17 cellular contexts compared by ENCODE assay signal in genomic region chr2:88540346-88540745, GRCh38.
DNase-seq lines count a peak whose midpoint lies in the region; ATAC-seq and TF ChIP-seq lines count a peak whose summit lies in the region.
"Had no signal": no experiment of that assay in that cellular context is flagged by ENCODE, and none has a peak within 500 bp of the region (broad histone marks: within the 10 kb centered on the region; RNA-seq: fewer than 3 reads in every experiment).

No MANE protein-coding gene starts in this region.

- H3K27ac Mint-ChIP-seq in MCF 10A (ENCODE audit: low read depth, unreplicated experiment) (no peak overlapping the region), WTC11 (0 out of 2 replicates have a peak overlapping the region, but pooled peaks have one; percentile 11), Caco-2 (ENCODE audit: unreplicated experiment) (no peak overlapping the region)
- H3K27ac Mint-ChIP-seq in activated T-cell treated with anti-CD3 and anti-CD28 coated beads, Interleukin-2, amount 50 U/mL, for 72 hours = no peak overlapping the region
- H3K27ac Mint-ChIP-seq: natural killer cell treated with Interleukin-12 subunit alpha and Interleukin-12 subunit beta and Interleukin-15 and Interleukin-18, amount 100 ng/mL, for 72 hours; stimulated activated naive B cell treated with anti-CD40 and anti-IgM and Interleukin-4, amounts not matched to agents 10 μg/mL and 1 μg/mL and 100 μg/mL, for 72 hours had no signal

- CTCF ChIA-PET in MCF 10A (lab: Yijun Ruan, JAX) (interaction anchor here (0.6 to 1.0 kb wide), 2 partner anchors 11 to 14 kb away, joined by 3 to 5 read pairs; no protein-coding TSS in a partner anchor), WTC11 (lab: Charles Lee) (no interaction called here), Caco-2 (lab: Charles Lee) (no interaction called here)

- intact Hi-C loops in MCF 10A (cut with micrococcal nuclease) (no loop called here), breast epithelium (cut with DNase I; ENCODE audit: low total_unique reads) (no loop called here), Caco-2 (cut with micrococcal nuclease; ENCODE audit: unreplicated experiment) (no loop called here)

- H3K36me3 ChIP-seq in breast epithelium (no peaks in the 10 kb centered on the region), Caco-2 (ENCODE audit: control insufficient read depth, insufficient read depth, low read length) (no peaks in the 10 kb centered on the region)
- H3K36me3 ChIP-seq: lower lobe of right lung, right lobe of liver had no signal

- no peak for TF ChIP-seq CTCF in MCF 10A (IDR thresholded peaks at IDR 0.05; ENCODE audit: unreplicated experiment)
- TF ChIP-seq CTCF in breast epithelium (IDR thresholded peaks at IDR 0.05) = no peak
- no peak for TF ChIP-seq CTCF in WTC11 (IDR thresholded peaks at IDR 0.05)
- TF ChIP-seq CTCF in fibroblast of pulmonary artery (IDR thresholded peaks at IDR 0.05; ENCODE audit: low read length, missing control alignments) = no peak
- TF ChIP-seq CTCF in Caco-2 (IDR thresholded peaks at IDR 0.05; ENCODE audit: insufficient read depth in 1 of 2, low read depth in 1 of 2, low read length in 1 of 2, severe bottlenecking in 1 of 2, unreplicated experiment in 1 of 2) = no peak

- H3K9me3 Mint-ChIP-seq in MCF 10A (ENCODE audit: unreplicated experiment) (no peaks in the 10 kb centered on the region), WTC11 (peaks cover 25% of the 10 kb centered on the region), Caco-2 (ENCODE audit: unreplicated experiment) (peaks cover 24% of the 10 kb centered on the region)
- peaks cover 0 to 2% of the 10 kb centered on the region in 2 donors for H3K9me3 Mint-ChIP-seq in activated T-cell treated with anti-CD3 and anti-CD28 coated beads, Interleukin-2, amount 50 U/mL, for 72 hours
- H3K9me3 Mint-ChIP-seq: natural killer cell treated with Interleukin-12 subunit alpha and Interleukin-12 subunit beta and Interleukin-15 and Interleukin-18, amount 100 ng/mL, for 72 hours had no signal

- H3K4me3 Mint-ChIP-seq in MCF 10A (ENCODE audit: unreplicated experiment) (no peak overlapping the region), WTC11 (no peak overlapping the region), Caco-2 (ENCODE audit: unreplicated experiment) (no peak overlapping the region)
- no peak overlapping the region for H3K4me3 Mint-ChIP-seq in activated T-cell treated with anti-CD3 and anti-CD28 coated beads, Interleukin-2, amount 50 U/mL, for 72 hours
- H3K4me3 Mint-ChIP-seq: natural killer cell treated with Interleukin-12 subunit alpha and Interleukin-12 subunit beta and Interleukin-15 and Interleukin-18, amount 100 ng/mL, for 72 hours; stimulated activated naive B cell treated with anti-CD40 and anti-IgM and Interleukin-4, amounts not matched to agents 10 μg/mL and 1 μg/mL and 100 μg/mL, for 72 hours had no signal

- POLR2A ChIA-PET in MCF 10A (lab: Yijun Ruan, JAX) = no interaction called here
- POLR2A ChIA-PET in WTC11 (lab: Charles Lee) = no interaction called here
- POLR2A ChIA-PET in Caco-2 (lab: Charles Lee) = no interaction called here

- DNase-seq in MCF 10A (ENCODE audit: unreplicated experiment) = peak; percentile 88
- DNase-seq in breast epithelium (ENCODE audit: low spot score in 2 of 2) = no peak
- DNase-seq in WTC11 (ENCODE audit: low spot score) = no peak
- peak; percentile 69 for DNase-seq in fibroblast of pulmonary artery (ENCODE audit: low read depth)
- DNase-seq in NCI-H748 treated with DMSO at 0.1 percent for 48 hours (lab: John Stamatoyannopoulos, UW) = no peak
- no peak for DNase-seq in germinal center (ENCODE audit: low spot score)
- DNase-seq in activated T-cell treated with anti-CD3 and anti-CD28 coated beads, Interleukin-2, amount 50 U/mL, for 72 hours = no peak
- no peak for DNase-seq in Caco-2
- DNase-seq: GOT3; KG1; lower lobe of right lung; NCI-H146; NCI-H446 treated with DMSO at 0.1 percent for 48 hours; right lobe of liver; stimulated activated naive B cell treated with anti-CD40 and anti-IgM and Interleukin-4, amounts not matched to agents 10 μg/mL and 1 μg/mL and 100 μg/mL, for 72 hours had no signal

- H3K4me1 Mint-ChIP-seq in MCF 10A (ENCODE audit: insufficient read depth, unreplicated experiment) (peaks cover 22% of the 10 kb centered on the region), WTC11 (peaks cover 31% of the 10 kb centered on the region), Caco-2 (ENCODE audit: low read depth, unreplicated experiment) (peaks cover 20% of the 10 kb centered on the region)
- H3K4me1 Mint-ChIP-seq in activated T-cell treated with anti-CD3 and anti-CD28 coated beads, Interleukin-2, amount 50 U/mL, for 72 hours (ENCODE audit: low read depth) = no peaks in the 10 kb centered on the region
- H3K4me1 Mint-ChIP-seq: stimulated activated naive B cell treated with anti-CD40 and anti-IgM and Interleukin-4, amounts not matched to agents 10 μg/mL and 1 μg/mL and 100 μg/mL, for 72 hours had no signal

- no peaks in the 10 kb centered on the region for H3K9me3 ChIP-seq in breast epithelium
- H3K9me3 ChIP-seq in Caco-2 = no peaks in the 10 kb centered on the region
- H3K9me3 ChIP-seq: lower lobe of right lung, right lobe of liver had no signal

- H3K4me3 ChIP-seq in breast epithelium = no peak overlapping the region
- H3K4me3 ChIP-seq in fibroblast of pulmonary artery (replicated peaks; ENCODE audit: low read depth, low read length) = no peak overlapping the region
- H3K4me3 ChIP-seq in Caco-2 (ENCODE audit: low read depth, low read length) = no peak overlapping the region
- H3K4me3 ChIP-seq: lower lobe of right lung, right lobe of liver had no signal

- no peaks in the 10 kb centered on the region for H3K27me3 Mint-ChIP-seq in MCF 10A (ENCODE audit: insufficient read depth, unreplicated experiment)
- no peaks in the 10 kb centered on the region for H3K27me3 Mint-ChIP-seq in WTC11 (ENCODE audit: low read depth)
- peaks cover 15% of the 10 kb centered on the region for H3K27me3 Mint-ChIP-seq in activated T-cell treated with anti-CD3 and anti-CD28 coated beads, Interleukin-2, amount 50 U/mL, for 72 hours (ENCODE audit: low read depth)
- no peaks in the 10 kb centered on the region for H3K27me3 Mint-ChIP-seq in Caco-2 (ENCODE audit: insufficient read depth, unreplicated experiment)

- ATAC-seq in WTC11 = no peak
- ATAC-seq in activated T-cell treated with anti-CD3 and anti-CD28 coated beads, Interleukin-2, amount 50 U/mL, for 72 hours (replicated peaks in 1 of 2) = no peak
- ATAC-seq: activated naive CD4-positive, alpha-beta T cell treated with anti-CD3 and anti-CD28 coated beads, Interleukin-2, amount 50 U/mL, for 72 hours; lower lobe of right lung; natural killer cell treated with Interleukin-12 subunit alpha and Interleukin-12 subunit beta and Interleukin-15 and Interleukin-18, amount 100 ng/mL, for 72 hours; right lobe of liver; stimulated activated naive B cell treated with anti-CD40 and anti-IgM and Interleukin-4, amounts not matched to agents 10 μg/mL and 1 μg/mL and 100 μg/mL, for 72 hours had no signal

- BruUV-seq in MCF 10A (replicated peaks; lab: Mats Ljungman, UMichigan) = no TSS peak
- BruUV-seq in Caco-2 (replicated peaks; lab: Mats Ljungman, UMichigan) = no TSS peak

- H3K27me3 ChIP-seq in breast epithelium = no peaks in the 10 kb centered on the region
- H3K27me3 ChIP-seq in Caco-2 (replicated peaks; ENCODE audit: control insufficient read depth, insufficient read depth, low read length) = no peaks in the 10 kb centered on the region
- H3K27me3 ChIP-seq: right lobe of liver had no signal

- no peak overlapping the region for H3K27ac ChIP-seq in breast epithelium
- H3K27ac ChIP-seq: lower lobe of right lung, right lobe of liver had no signal

- H3K36me3 Mint-ChIP-seq in MCF 10A (ENCODE audit: insufficient read depth, unreplicated experiment) (peaks cover 6% of the 10 kb centered on the region), WTC11 (peaks cover 28% of the 10 kb centered on the region), Caco-2 (ENCODE audit: insufficient read depth, unreplicated experiment) (peaks cover 5% of the 10 kb centered on the region)
- H3K36me3 Mint-ChIP-seq in activated T-cell treated with anti-CD3 and anti-CD28 coated beads, Interleukin-2, amount 50 U/mL, for 72 hours (ENCODE audit: insufficient read depth in 2 of 2) = peaks cover 0 to 2% of the 10 kb centered on the region in 2 donors
- H3K36me3 Mint-ChIP-seq: natural killer cell treated with Interleukin-12 subunit alpha and Interleukin-12 subunit beta and Interleukin-15 and Interleukin-18, amount 100 ng/mL, for 72 hours had no signal

- no peak for TF ChIP-seq POLR2A in breast epithelium (IDR thresholded peaks at IDR 0.05)

- H3K4me1 ChIP-seq in breast epithelium (no peaks in the 10 kb centered on the region), Caco-2 (peaks cover 9% of the 10 kb centered on the region)
- H3K4me1 ChIP-seq: lower lobe of right lung, right lobe of liver had no signal

TF ChIP-seq in WTC11, 78 proteins besides CTCF, POLR2A, EP300 and RAD21:
- no peak for TF ChIP-seq NFATC4 (CRISPR knock-in tag; IDR thresholded peaks at IDR 0.05)
- no peak for TF ChIP-seq SP1 (CRISPR knock-in tag; conservative IDR thresholded peaks at IDR 0.05)

Comparison
In these comparisons a context has a peak if more than half of its experiments do, and no peak if none do; other contexts are left out.
1. DNase-seq: peak in MCF 10A (single experiment) and fibroblast of pulmonary artery (single experiment); none in breast epithelium (0 of 2), WTC11 (single experiment), NCI-H748 treated with DMSO at 0.1 percent for 48 hours (single experiment), germinal center (single experiment), activated T-cell treated with anti-CD3 and anti-CD28 coated beads, Interleukin-2, amount 50 U/mL, for 72 hours (0 of 2) and Caco-2 (0 of 2).